24 cellular contexts compared by ENCODE assay signal in genomic region chr5:160619381-160619780, GRCh38.
DNase-seq lines count a peak whose midpoint lies in the region; ATAC-seq and TF ChIP-seq lines count a peak whose summit lies in the region.
"Had no signal": no experiment of that assay in that cellular context is flagged by ENCODE, and none has a peak within 500 bp of the region (broad histone marks: within the 10 kb centered on the region; RNA-seq: fewer than 3 reads in every experiment).

No MANE protein-coding gene starts in this region.

- peaks cover 6% of the 10 kb centered on the region for H3K27me3 Mint-ChIP-seq in progenitor cell of endocrine pancreas

- H3K36me3 ChIP-seq in mucosa of descending colon (ENCODE audit: low read depth) (no peaks in the 10 kb centered on the region), mesendoderm (ENCODE audit: control insufficient read depth, insufficient read depth, low read length) (no peaks in the 10 kb centered on the region)

- no peak overlapping the region for H2BK120ac ChIP-seq in mesendoderm (ENCODE audit: low read depth, low read length)

- no peak overlapping the region for H3K9ac ChIP-seq in mesendoderm (ENCODE audit: low read length)
- H3K9ac ChIP-seq: GM23248, SK-N-SH had no signal

- no peak overlapping the region for H3K27ac ChIP-seq in mesendoderm (ENCODE audit: low read depth, low read length)
- H3K27ac ChIP-seq: 22Rv1, GM23248 had no signal

- H3K79me1 ChIP-seq in mesendoderm (ENCODE audit: low read length) = no peaks in the 10 kb centered on the region

- H3K56ac ChIP-seq in mesendoderm (ENCODE audit: low read length) = no peak overlapping the region

- H3K23ac ChIP-seq in mesendoderm (ENCODE audit: low read length) = no peak overlapping the region

- H3K18ac ChIP-seq in mesendoderm (ENCODE audit: low read length) = no peak overlapping the region

- no peak overlapping the region for H2AK5ac ChIP-seq in mesendoderm (ENCODE audit: low read length)

- intact Hi-C loops in mucosa of descending colon (cut with DNase I, micrococcal nuclease) = no loop called here

- H4K8ac ChIP-seq in mesendoderm (ENCODE audit: low read depth, low read length) = no peak overlapping the region

- H3K4me2 ChIP-seq in mesendoderm (ENCODE audit: low read length) = no peak overlapping the region
- H3K4me2 ChIP-seq: SK-N-SH had no signal

- no CpG with 5 or more reads among the region's 3 CpGs for WGBS in mesendoderm (ENCODE audit: extremely low coverage, insufficient coverage, low lambda C conversion rate)

- H3K4me1 Mint-ChIP-seq in progenitor cell of endocrine pancreas (ENCODE audit: low read depth) = peaks cover 3% of the 10 kb centered on the region

- H3K27ac Mint-ChIP-seq in progenitor cell of endocrine pancreas = no peak overlapping the region
- H3K27ac Mint-ChIP-seq: T-helper 1 cell treated with Interleukin-12 subunit alpha and Interleukin-12 subunit beta and Interleukin-4 antibody, amounts not matched to agents 30 μg/mL and 1 μg/mL, for 36 hours had no signal

- no peak overlapping the region for H2BK5ac ChIP-seq in mesendoderm (ENCODE audit: low read length)

- no peaks in the 10 kb centered on the region for H3K79me2 ChIP-seq in mesendoderm (ENCODE audit: control insufficient read depth, insufficient read depth, low read length)

- no peaks in the 10 kb centered on the region for H3K9me3 Mint-ChIP-seq in progenitor cell of endocrine pancreas (ENCODE audit: low read depth)
- H3K9me3 Mint-ChIP-seq: T-helper 1 cell treated with Interleukin-12 subunit alpha and Interleukin-12 subunit beta and Interleukin-4 antibody, amounts not matched to agents 30 μg/mL and 1 μg/mL, for 36 hours had no signal

- TF ChIP-seq CTCF in mucosa of descending colon (IDR thresholded peaks at IDR 0.05) = no peak
- no peak for TF ChIP-seq CTCF in progenitor cell of endocrine pancreas (IDR thresholded peaks at IDR 0.05; ENCODE audit: unreplicated experiment)

- H3K27me3 ChIP-seq in mesendoderm (ENCODE audit: insufficient read depth, low read length, poor library complexity) = no peaks in the 10 kb centered on the region

- H3K4me1 ChIP-seq in mucosa of descending colon (ENCODE audit: low read depth) (peaks cover 13% of the 10 kb centered on the region), mesendoderm (ENCODE audit: control insufficient read depth, low read depth, low read length) (no peaks in the 10 kb centered on the region)

- peak in 2 of 3 experiments; percentile 1 to 34 for DNase-seq in NCI-H1417 (lab: John Stamatoyannopoulos, UW)
- no peak for DNase-seq in NCI-H1417 treated with DMSO at 0.1 percent for 48 hours (lab: John Stamatoyannopoulos, UW)
- peak; percentile 67 for DNase-seq in NCI-H1105 (lab: John Stamatoyannopoulos, UW)
- peak; percentile 49 for DNase-seq in NCI-H69 (lab: John Stamatoyannopoulos, UW)
- peak in 1 of 3 donors; percentile 50 for DNase-seq in mucosa of descending colon
- no peak for DNase-seq in progenitor cell of endocrine pancreas (ENCODE audit: low spot score, unreplicated experiment)
- DNase-seq in mesendoderm = no peak
- DNase-seq in DMS53 treated with DMSO at 0.1 percent for 48 hours (lab: John Stamatoyannopoulos, UW; ENCODE audit: unreplicated experiment) = no peak
- DNase-seq: DMS53; GM23248; H7; Karpas-422; NCI-H1436; NCI-H187; NCI-H2107; NCI-H2227 treated with DMSO at 0.1 percent for 48 hours; NCI-H524 treated with DMSO at 0.1 percent for 48 hours; NK-92 treated with Interleukin-12 subunit alpha and Interleukin-12 subunit beta, amount 100 ng/mL, for 24 hours; PC-3; SK-N-SH; SW 1271 had no signal

- no peak overlapping the region for H3K4ac ChIP-seq in mesendoderm (ENCODE audit: low read depth, low read length)

- H2BK15ac ChIP-seq in mesendoderm (replicated peaks; ENCODE audit: low read depth) = no peak overlapping the region

- no peak overlapping the region for H4K5ac ChIP-seq in mesendoderm (ENCODE audit: low read length)

- H3K36me3 Mint-ChIP-seq in progenitor cell of endocrine pancreas (ENCODE audit: insufficient read depth) = no peaks in the 10 kb centered on the region

- H3K4me3 ChIP-seq in mucosa of descending colon (no peak overlapping the region), mesendoderm (ENCODE audit: low read length) (no peak overlapping the region)
- H3K4me3 ChIP-seq: GM23248 had no signal

- peak; percentile 53 for ATAC-seq in mucosa of descending colon
- ATAC-seq: HepG2, PC-3 had no signal

- H3K4me3 Mint-ChIP-seq in progenitor cell of endocrine pancreas (ENCODE audit: low read depth) = no peak overlapping the region
- H3K4me3 Mint-ChIP-seq: T-helper 1 cell treated with Interleukin-12 subunit alpha and Interleukin-12 subunit beta and Interleukin-4 antibody, amounts not matched to agents 30 μg/mL and 1 μg/mL, for 36 hours had no signal

- no peaks in the 10 kb centered on the region for H3K9me3 ChIP-seq in mucosa of descending colon
- H3K9me3 ChIP-seq: SK-N-SH had no signal

Comparison
In these comparisons a context has a peak if more than half of its experiments do, and no peak if none do; other contexts are left out.
1. DNase-seq: peak in NCI-H1417 (2 of 3), NCI-H1105 (single experiment) and NCI-H69 (single experiment); none in NCI-H1417 treated with DMSO at 0.1 percent for 48 hours (single experiment), progenitor cell of endocrine pancreas (single experiment), mesendoderm (single experiment) and DMS53 treated with DMSO at 0.1 percent for 48 hours (single experiment).